In genomic region chr2:171160119-171160629, GRCh38 we compare ENCODE assay signal across 8 cellular contexts. TPM values are rescaled to one million over a fixed set of nuclear protein-coding genes. Genes with fewer than 3 reads are reported as not detected.
DNase-seq lines count a peak whose midpoint lies in the region; ATAC-seq lines count a peak whose summit lies in the region.

No MANE protein-coding gene starts in this region.

- ATAC-seq in GM18868 (IDR thresholded peaks at IDR 0.05; ENCODE audit: unreplicated experiment): peak; percentile 12
- peak; percentile 14 for ATAC-seq in HG03139 (IDR thresholded peaks at IDR 0.05; ENCODE audit: unreplicated experiment)
- ATAC-seq in esophagus mucosa: peak; percentile 59
- ATAC-seq in naive B cell (ENCODE audit: low read depth in 2 of 2): peak; percentile 31 to 33

- DNase-seq in 8988T (peak; percentile 48), NCI-H82 (lab: John Stamatoyannopoulos, UW) (peak; percentile 86), naive B cell (peak; percentile 56)
- DNase-seq in activated T-cell treated with anti-CD3 and anti-CD28 coated beads, Interleukin-2, amount 50 U/mL, for 24 hours: no peak
- peak; percentile 29 to 59 for DNase-seq in stimulated activated CD8-positive, alpha-beta memory T cell treated with anti-CD3 and anti-CD28 coated beads, Interleukin-7, amount 100 ng/mL, for 4 hours (ENCODE audit: low read depth in 2 of 2)

- H3K27ac Mint-ChIP-seq in activated T-cell treated with anti-CD3 and anti-CD28 coated beads, Interleukin-2, amount 50 U/mL, for 24 hours: peak overlapping the region; percentile 95
- H3K27ac Mint-ChIP-seq in naive B cell: peak overlapping the region; percentile 38 to 99 (median 96)

- H3K36me3 Mint-ChIP-seq in activated T-cell treated with anti-CD3 and anti-CD28 coated beads, Interleukin-2, amount 50 U/mL, for 24 hours (ENCODE audit: low read depth): peaks cover 19% of the 10 kb centered on the region
- peaks cover 0 to 5% of the 10 kb centered on the region in 2 donors for H3K36me3 Mint-ChIP-seq in naive B cell

- peaks cover 64% of the 10 kb centered on the region for H3K4me1 Mint-ChIP-seq in activated T-cell treated with anti-CD3 and anti-CD28 coated beads, Interleukin-2, amount 50 U/mL, for 24 hours (ENCODE audit: low read depth)
- H3K4me1 Mint-ChIP-seq in naive B cell: peaks cover 45 to 63% (median 60%) of the 10 kb centered on the region in 3 donors

- no peaks in the 10 kb centered on the region for H3K9me3 Mint-ChIP-seq in activated T-cell treated with anti-CD3 and anti-CD28 coated beads, Interleukin-2, amount 50 U/mL, for 24 hours
- no peaks in the 10 kb centered on the region for H3K9me3 Mint-ChIP-seq in naive B cell

- no peaks in the 10 kb centered on the region for H3K27me3 Mint-ChIP-seq in activated T-cell treated with anti-CD3 and anti-CD28 coated beads, Interleukin-2, amount 50 U/mL, for 24 hours
- H3K27me3 Mint-ChIP-seq in naive B cell: no peaks in the 10 kb centered on the region

- H3K4me3 Mint-ChIP-seq in activated T-cell treated with anti-CD3 and anti-CD28 coated beads, Interleukin-2, amount 50 U/mL, for 24 hours: peak overlapping the region; percentile 90
- H3K4me3 Mint-ChIP-seq in naive B cell: peak overlapping the region; percentile 90 to 98 (median 96)

RNA-seq across cellular contexts. Expression of gene TLK1, which starts 0.5 kb away (rescaled TPM):
- 28.9 TPM for total RNA-seq in esophagus mucosa
- polyA plus RNA-seq in naive B cell (ENCODE audit: low read depth in 6 of 6): 10 to 100 TPM; 21.1 to 86.1 (median 62.8) TPM
